Comparison of ENCODE assay signal across 21 cellular contexts in the genomic region with DNA sequence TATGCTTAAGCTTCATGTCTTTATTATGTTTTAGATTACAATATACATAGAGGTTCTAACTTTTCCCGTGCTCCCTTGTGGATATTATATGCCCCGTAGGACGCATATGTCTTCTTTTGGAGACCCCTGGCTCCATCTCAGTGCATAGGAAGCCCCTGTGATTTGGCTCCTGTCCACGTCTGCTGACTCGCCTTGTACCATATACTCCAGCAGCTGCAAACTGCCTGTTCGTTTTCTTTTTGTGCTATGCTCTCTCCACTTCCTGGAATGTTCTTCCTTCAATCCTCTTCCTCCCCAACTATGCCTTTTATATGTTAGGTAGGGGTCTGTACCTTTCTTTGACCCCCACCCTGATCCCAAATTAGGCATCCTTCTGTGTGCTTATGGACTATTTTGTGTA.
"Had no signal": no experiment of that assay in that cellular context is flagged by ENCODE, and none has a peak within 500 bp of the region (broad histone marks: within the 10 kb centered on the region; RNA-seq: fewer than 3 reads in every experiment).

No MANE protein-coding gene starts in this region.

- H3K4me1 ChIP-seq: tibial artery had no signal

- ATAC-seq: left cardiac atrium; stimulated activated naive CD8-positive, alpha-beta T cell treated with anti-CD3 and anti-CD28 coated beads, Interleukin-15, Interleukin-2, amounts not matched to agents 100 U/mL and 50 U/mL, for 24 hours had no signal

- H3K9me3 ChIP-seq: tibial artery had no signal

- H3K4me3 Mint-ChIP-seq: activated CD4-positive, alpha-beta memory T cell treated with anti-CD3 and anti-CD28 coated beads for 36 hours; activated naive CD8-positive, alpha-beta T cell treated with anti-CD3 and anti-CD28 coated beads for 36 hours; neural crest cell had no signal

- FAIRE-seq: islet of Langerhans, urothelium cell line had no signal

- H3K27ac ChIP-seq: brain microvascular endothelial cell, epithelial cell of prostate, tibial artery, WERI-Rb-1 had no signal

- H3K4me3 ChIP-seq: tibial artery had no signal

- H3K27me3 Mint-ChIP-seq: activated CD4-positive, alpha-beta memory T cell treated with anti-CD3 and anti-CD28 coated beads for 36 hours; activated naive CD8-positive, alpha-beta T cell treated with anti-CD3 and anti-CD28 coated beads for 36 hours had no signal

- H3K27me3 ChIP-seq: brain microvascular endothelial cell, tibial artery had no signal

- H3K27ac Mint-ChIP-seq: activated CD4-positive, alpha-beta memory T cell treated with anti-CD3 and anti-CD28 coated beads for 36 hours; activated naive CD8-positive, alpha-beta T cell treated with anti-CD3 and anti-CD28 coated beads for 36 hours had no signal

- H3K36me3 ChIP-seq: brain microvascular endothelial cell had no signal

- DNase-seq: activated CD4-positive, alpha-beta memory T cell treated with anti-CD3 and anti-CD28 coated beads for 36 hours; activated naive CD4-positive, alpha-beta T cell; activated naive CD8-positive, alpha-beta T cell treated with anti-CD3 and anti-CD28 coated beads for 36 hours; amniotic stem cell; brain microvascular endothelial cell; foreskin melanocyte; glutamatergic neuron; hippocampal formation; left cardiac atrium; stimulated activated CD4-positive, alpha-beta T cell treated with anti-CD3 and anti-CD28 coated beads, Interleukin-12 subunit alpha, Interleukin-12 subunit beta, amount 100 ng/mL, for 4 hours; stimulated activated CD4-positive, alpha-beta T cell treated with anti-CD3 and anti-CD28 coated beads, Interleukin-1b, Interleukin-23, amount 100 ng/mL, for 48 hours; stimulated activated naive CD8-positive, alpha-beta T cell treated with anti-CD3 and anti-CD28 coated beads, Interleukin-15, Interleukin-2, amounts not matched to agents 100 U/mL and 50 U/mL, for 24 hours; substantia nigra; SW 1271; T-helper 2 cell; tibial artery; WERI-Rb-1 had no signal

- H3K9me3 Mint-ChIP-seq: activated CD4-positive, alpha-beta memory T cell treated with anti-CD3 and anti-CD28 coated beads for 36 hours; activated naive CD8-positive, alpha-beta T cell treated with anti-CD3 and anti-CD28 coated beads for 36 hours had no signal
